ENCODE assay signal across 3 cellular contexts in genomic region chr11:118468968-118469367, GRCh38. TPM values are rescaled to one million over a fixed set of nuclear protein-coding genes. Genes with fewer than 3 reads are reported as not detected.
"Had no signal": no experiment of that assay in that cellular context is flagged by ENCODE, and none has a peak within 500 bp of the region (broad histone marks: within the 10 kb centered on the region; RNA-seq: fewer than 3 reads in every experiment).

No MANE protein-coding gene starts in this region.

RNA-seq across cellular contexts. Expression of gene TTC36, which starts 58.3 kb away (rescaled TPM):
- total RNA-seq: H1, HT-29, IMR-90 had no signal
- polyA plus RNA-seq: H1, IMR-90 had no signal
